19 cellular contexts compared by ENCODE assay signal in genomic region chr7:81525901-81526300, GRCh38.
DNase-seq lines count a peak whose midpoint lies in the region; ATAC-seq, FAIRE-seq and TF ChIP-seq lines count a peak whose summit lies in the region.
"Had no signal": no experiment of that assay in that cellular context is flagged by ENCODE, and none has a peak within 500 bp of the region (broad histone marks: within the 10 kb centered on the region; RNA-seq: fewer than 3 reads in every experiment).

No MANE protein-coding gene starts in this region.

- ATAC-seq in IMR-90 (ENCODE audit: low read depth) (no peak), GM12878 (peak; percentile 26; the same call in 2 of the 3 replicates), left lung (no peak), GM21515 (IDR thresholded peaks at IDR 0.05; ENCODE audit: unreplicated experiment) (no peak)
- ATAC-seq: Panc1 had no signal

- no peak overlapping the region for H3K4me2 ChIP-seq in IMR-90 (ENCODE audit: low read depth, low read length)
- H3K4me2 ChIP-seq in GM12878 (ENCODE audit: control insufficient read depth, insufficient read depth) = no peak overlapping the region
- no peak overlapping the region for H3K4me2 ChIP-seq in mesendoderm (ENCODE audit: low read length)
- H3K4me2 ChIP-seq: SK-N-SH had no signal

- H3K36me3 ChIP-seq in IMR-90 (ENCODE audit: control insufficient read depth, insufficient read depth, low read length) = no peaks in the 10 kb centered on the region
- H3K36me3 ChIP-seq in GM12878 (ENCODE audit: control insufficient read depth in 2 of 2, insufficient read depth in 2 of 2, low read length in 1 of 2) = no peaks in the 10 kb centered on the region
- no peaks in the 10 kb centered on the region for H3K36me3 ChIP-seq in mesendoderm (ENCODE audit: control insufficient read depth, insufficient read depth, low read length)
- H3K36me3 ChIP-seq in left lung = no peaks in the 10 kb centered on the region

- H3K27ac ChIP-seq in IMR-90 (ENCODE audit: insufficient read depth, low read length) (no peak overlapping the region), GM12878 (ENCODE audit: control insufficient read depth, insufficient read depth) (no peak overlapping the region), mesendoderm (ENCODE audit: low read depth, low read length) (no peak overlapping the region), left lung (no peak overlapping the region)

- peak overlapping the region; percentile 78 for H2AFZ ChIP-seq in IMR-90 (replicated peaks; ENCODE audit: low read length, poor library complexity)
- H2AFZ ChIP-seq in GM12878 (ENCODE audit: control insufficient read depth, low read depth, low read length) = no peak overlapping the region

- H4K91ac ChIP-seq in IMR-90 (ENCODE audit: insufficient read depth, low read depth, low read length) = peak overlapping the region; percentile 52

- no peak for TF ChIP-seq EP300 in GM12878 (IDR thresholded peaks at IDR 0.05; ENCODE audit: borderline replicate concordance in 1 of 2, control insufficient read depth in 1 of 2, low read depth in 2 of 2, low read length in 2 of 2)

- peak overlapping the region; percentile 38 for H2BK5ac ChIP-seq in IMR-90 (ENCODE audit: low read depth, low read length, poor library complexity, severe bottlenecking)
- no peak overlapping the region for H2BK5ac ChIP-seq in mesendoderm (ENCODE audit: low read length)

- H4K20me1 ChIP-seq in IMR-90 (ENCODE audit: insufficient read depth, low read length) (no peaks in the 10 kb centered on the region), GM12878 (ENCODE audit: control insufficient read depth, insufficient read depth) (no peaks in the 10 kb centered on the region)

- CTCF ChIA-PET in IMR-90 (lab: Yijun Ruan, JAX) (no interaction called here), GM12878 (lab: Yijun Ruan, JAX) (interaction anchor here (0.6 to 1.7 kb wide), 5 partner anchors 20 to 490 kb away, joined by 3 to 4 read pairs (median 3); no protein-coding TSS in a partner anchor)

- FAIRE-seq in GM12878 (lab: Jason Lieb, UNC) = no peak

- H2BK15ac ChIP-seq in IMR-90 (ENCODE audit: low read depth, low read length) (peak overlapping the region; percentile 90; the same call in 1 of the 3 replicates), mesendoderm (replicated peaks; ENCODE audit: low read depth) (no peak overlapping the region)

- intact Hi-C loops in IMR-90 (cut with micrococcal nuclease) = no loop called here
- intact Hi-C loops in GM12878 (cut with micrococcal nuclease; ENCODE audit: unreplicated experiment) = no loop called here
- intact Hi-C loops in left lung (cut with DNase I) = no loop called here

- TF ChIP-seq RAD21 in IMR-90 (IDR thresholded peaks at IDR 0.05; ENCODE audit: low read length) = no peak
- TF ChIP-seq RAD21 in GM12878 (IDR thresholded peaks at IDR 0.05; ENCODE audit: insufficient read depth, low read depth, low read length) = no peak

- SMC1A ChIA-PET in GM12878 (lab: Charles Lee; ENCODE audit: uncharacterized antibody, unreplicated experiment) = interaction anchor here (0.6 to 1.8 kb wide), 3 partner anchors 9 to 82 kb away, joined by 3 to 4 read pairs (median 3); no protein-coding TSS in a partner anchor

- H3K27me3 ChIP-seq in IMR-90 (ENCODE audit: control insufficient read depth, insufficient read depth, low read length) (no peaks in the 10 kb centered on the region), GM12878 (replicated peaks in 1 of 2; ENCODE audit: control insufficient read depth in 2 of 2, insufficient read depth in 2 of 2, low read length in 1 of 2) (no peaks in the 10 kb centered on the region), mesendoderm (ENCODE audit: insufficient read depth, low read length, poor library complexity) (no peaks in the 10 kb centered on the region), left lung (no peaks in the 10 kb centered on the region)

- POLR2A ChIA-PET in IMR-90 (lab: Charles Lee; ENCODE audit: unreplicated experiment) (interaction anchor here (0.6 kb wide), 1 partner anchor 129 kb away, joined by 3 read pairs; no protein-coding TSS in a partner anchor), GM12878 (lab: Charles Lee) (no interaction called here)

- H3K4ac ChIP-seq in IMR-90 (ENCODE audit: low read depth, low read length) (no peak overlapping the region), mesendoderm (ENCODE audit: low read depth, low read length) (no peak overlapping the region)

- peak; percentile 12 for DNase-seq in EH (ENCODE audit: low read depth)
- DNase-seq in IMR-90 = no peak
- no peak for DNase-seq in GM12878 (ENCODE audit: low read depth, low spot score)
- peak; percentile 41 for DNase-seq in mesendoderm
- no peak for DNase-seq in left lung
- DNase-seq in NCI-H2081 treated with DMSO at 0.1 percent for 48 hours (lab: John Stamatoyannopoulos, UW) = no peak
- DNase-seq in cortex of kidney (lab: John Stamatoyannopoulos, UW) = no peak
- DNase-seq: Calu3; CD4-positive, alpha-beta memory T cell; DMS79; GOT3; Karpas-422; NCI-H1105; NCI-H1694; NCI-H748 treated with DMSO at 0.1 percent for 48 hours; Right ventricle myocardium superior; SK-N-SH had no signal

- H3K14ac ChIP-seq in IMR-90 (replicated peaks; ENCODE audit: low read depth, low read length) = peak overlapping the region; percentile 63; the same call in 1 of the 2 replicates

- H3K9me3 ChIP-seq in IMR-90 (ENCODE audit: control insufficient read depth, insufficient read depth, low read length) (no peaks in the 10 kb centered on the region), GM12878 (replicated peaks; ENCODE audit: control insufficient read depth, insufficient read depth, low read length) (no peaks in the 10 kb centered on the region), left lung (no peaks in the 10 kb centered on the region)
- H3K9me3 ChIP-seq: SK-N-SH had no signal

- H2BK120ac ChIP-seq in IMR-90 (ENCODE audit: low read depth, low read length) (peak overlapping the region; percentile 32), mesendoderm (ENCODE audit: low read depth, low read length) (no peak overlapping the region)

- in situ Hi-C loops in IMR-90 (cut with MboI; ENCODE audit: low sequenced_read_pairs) = no loop called here
- in situ Hi-C loops in GM12878 (cut with MboI) = no loop called here

- H3K56ac ChIP-seq in IMR-90 (ENCODE audit: extremely low read depth, insufficient read depth, low read length) = no peak overlapping the region
- no peak overlapping the region for H3K56ac ChIP-seq in mesendoderm (ENCODE audit: low read length)

- no peak for TF ChIP-seq POLR2A in IMR-90 (IDR thresholded peaks at IDR 0.05; ENCODE audit: low read depth, low read length)
- TF ChIP-seq POLR2A in GM12878 (IDR thresholded peaks at IDR 0.05; ENCODE audit: low read depth, low read length) = no peak

- H3K79me2 ChIP-seq in GM12878 (ENCODE audit: control insufficient read depth, insufficient read depth, low read length) (no peaks in the 10 kb centered on the region), mesendoderm (ENCODE audit: control insufficient read depth, insufficient read depth, low read length) (no peaks in the 10 kb centered on the region)

- H3K9me1 ChIP-seq in IMR-90 (ENCODE audit: insufficient read depth, low read length) = no peaks in the 10 kb centered on the region; the same call in 1 of the 2 replicates

- H3K18ac ChIP-seq in IMR-90 (ENCODE audit: low read depth, low read length) (peak overlapping the region; percentile 95; the same call in 1 of the 2 replicates), mesendoderm (ENCODE audit: low read length) (peak overlapping the region; percentile 22)

- no peak overlapping the region for H2AK9ac ChIP-seq in IMR-90 (replicated peaks; ENCODE audit: low read depth, low read length, poor library complexity)

- H2AK5ac ChIP-seq in IMR-90 (ENCODE audit: low read depth, low read length) (no peak overlapping the region; the same call in 1 of the 2 replicates), mesendoderm (ENCODE audit: low read length) (no peak overlapping the region)

- dilution Hi-C loops in IMR-90 (cut with HindIII; ENCODE audit: low sequenced_read_pairs, unreplicated experiment) = no loop called here

- H3K9ac ChIP-seq in IMR-90 (ENCODE audit: low read depth, low read length) = no peak overlapping the region
- no peak overlapping the region for H3K9ac ChIP-seq in GM12878 (ENCODE audit: control insufficient read depth, insufficient read depth, low read length)
- no peak overlapping the region for H3K9ac ChIP-seq in mesendoderm (ENCODE audit: low read length)
- H3K9ac ChIP-seq: SK-N-SH had no signal

- H2BK20ac ChIP-seq in IMR-90 (ENCODE audit: low read depth, low read length) = peak overlapping the region; percentile 87

- H3K4me3 ChIP-seq in IMR-90 (ENCODE audit: insufficient read depth, low read depth, low read length) (no peak overlapping the region), GM12878 (no peak overlapping the region), mesendoderm (ENCODE audit: low read length) (no peak overlapping the region), left lung (no peak overlapping the region)

- H3K79me1 ChIP-seq in IMR-90 (ENCODE audit: low read depth in 1 of 2, low read length in 2 of 2) (no peaks in the 10 kb centered on the region), mesendoderm (ENCODE audit: low read length) (no peaks in the 10 kb centered on the region)

- TF ChIP-seq CTCF in IMR-90 (conservative IDR thresholded peaks at IDR 0.05; ENCODE audit: low read depth, low read length) = no peak
- no peak for TF ChIP-seq CTCF in GM12878 (IDR thresholded peaks at IDR 0.05 in 2 of 3, conservative IDR thresholded peaks at IDR 0.05 in 1 of 3; ENCODE audit: control insufficient read depth in 2 of 3, extremely low read depth in 1 of 3, insufficient read depth in 1 of 3, low read depth in 3 of 3, low read length in 3 of 3)
- TF ChIP-seq CTCF in left lung (IDR thresholded peaks at IDR 0.05) = no peak

- RAD21 ChIA-PET in GM12878 (lab: Charles Lee; ENCODE audit: unreplicated experiment) = interaction anchor here (1.0 kb wide), 1 partner anchor 10 kb away, joined by 3 read pairs; no protein-coding TSS in a partner anchor

- H3K23ac ChIP-seq in IMR-90 (ENCODE audit: low read depth, low read length) (no peak overlapping the region), mesendoderm (ENCODE audit: low read length) (no peak overlapping the region)

- no TSS peak for BruUV-seq in IMR-90 (replicated peaks; lab: Mats Ljungman, UMichigan)
- BruUV-seq in GM12878 (replicated peaks; lab: Mats Ljungman, UMichigan) = no TSS peak

- peak overlapping the region; percentile 95; the same call in 1 of the 2 replicates for H4K5ac ChIP-seq in IMR-90 (ENCODE audit: low read depth, low read length)
- peak overlapping the region; percentile 84 for H4K5ac ChIP-seq in mesendoderm (ENCODE audit: low read length)

- peaks cover 2% of the 10 kb centered on the region; the same call in 1 of the 2 replicates for H3K4me1 ChIP-seq in IMR-90 (ENCODE audit: control insufficient read depth, insufficient read depth, low read length)
- no peaks in the 10 kb centered on the region for H3K4me1 ChIP-seq in GM12878 (ENCODE audit: control insufficient read depth, insufficient read depth, low read length)
- H3K4me1 ChIP-seq in mesendoderm (ENCODE audit: control insufficient read depth, low read depth, low read length) = peaks cover 2% of the 10 kb centered on the region
- H3K4me1 ChIP-seq in left lung = no peaks in the 10 kb centered on the region

- H4K8ac ChIP-seq in IMR-90 (ENCODE audit: low read depth in 2 of 2, low read length in 2 of 2) = peak overlapping the region in 1 of 2 experiments; percentile 74; a peak in 1 of 4 replicates
- H4K8ac ChIP-seq in mesendoderm (ENCODE audit: low read depth, low read length) = no peak overlapping the region

TF ChIP-seq in GM12878, 131 proteins besides CTCF, POLR2A, EP300 and RAD21 (continues in another document):
- no peak for TF ChIP-seq ESRRA (IDR thresholded peaks at IDR 0.05; ENCODE audit: low read length)

Comparison
In these comparisons a context has a peak if more than half of its experiments do, and no peak if none do; other contexts are left out.
1. DNase-seq: peak in EH (single experiment) and mesendoderm (single experiment); none in IMR-90 (single experiment), GM12878 (single experiment), left lung (0 of 2), NCI-H2081 treated with DMSO at 0.1 percent for 48 hours (single experiment) and cortex of kidney (single experiment).